Comparison of ENCODE assay signal across 8 cellular contexts in genomic region chr16:30922960-30923535, GRCh38. TPM values are rescaled to one million over a fixed set of nuclear protein-coding genes. Genes with fewer than 3 reads are reported as not detected.
DNase-seq lines count a peak whose midpoint lies in the region; ATAC-seq, FAIRE-seq and TF ChIP-seq lines count a peak whose summit lies in the region.

No MANE protein-coding gene starts in this region.

- ATAC-seq in HG02852 (IDR thresholded peaks at IDR 0.05; ENCODE audit: unreplicated experiment) (peak; percentile 61), Right ventricle myocardium superior (ENCODE audit: poor library complexity) (peak; percentile 83), thoracic aorta (ENCODE audit: insufficient number of reproducible peaks, low FRiP score, low read depth) (peak; percentile 75)
- ATAC-seq in activated naive CD8-positive, alpha-beta T cell treated with anti-CD3 and anti-CD28 coated beads, Interleukin-2, amount 50 U/mL, for 24 hours: peak; percentile 79

- no peaks in the 10 kb centered on the region for H3K36me3 ChIP-seq in thoracic aorta

- peak overlapping the region; percentile 99 for H3K27ac Mint-ChIP-seq in activated naive CD8-positive, alpha-beta T cell treated with anti-CD3 and anti-CD28 coated beads, Interleukin-2, amount 50 U/mL, for 24 hours
- H3K27ac Mint-ChIP-seq in osteocyte (ENCODE audit: unreplicated experiment): peak overlapping the region; percentile 100

- no peaks in the 10 kb centered on the region for H3K27me3 ChIP-seq in thoracic aorta (replicated peaks; ENCODE audit: insufficient read depth)

- FAIRE-seq in GM12891 (lab: Jason Lieb, UNC): no peak

- intact Hi-C loops in Right ventricle myocardium superior (cut with DNase I): loop anchor here (10.0 kb wide), 1 partner anchor 1118 kb away; the partner anchor contains the start of gene MAZ

- TF ChIP-seq CTCF in osteocyte (IDR thresholded peaks at IDR 0.05): no peak
- TF ChIP-seq CTCF in thoracic aorta (IDR thresholded peaks at IDR 0.05): no peak

- H3K4me3 Mint-ChIP-seq in activated naive CD8-positive, alpha-beta T cell treated with anti-CD3 and anti-CD28 coated beads, Interleukin-2, amount 50 U/mL, for 24 hours: peak overlapping the region; percentile 97
- H3K4me3 Mint-ChIP-seq in osteocyte (ENCODE audit: unreplicated experiment): peak overlapping the region; percentile 100

- peak; percentile 93 for DNase-seq in GM12891 (ENCODE audit: insufficient read length, low spot score)
- peak; percentile 99 for DNase-seq in NCI-H1436 (lab: John Stamatoyannopoulos, UW)
- DNase-seq in SW 1271 (lab: John Stamatoyannopoulos, UW): peak; percentile 97 to 98
- DNase-seq in activated naive CD8-positive, alpha-beta T cell treated with anti-CD3 and anti-CD28 coated beads, Interleukin-2, amount 50 U/mL, for 24 hours: peak; percentile 97
- peak; percentile 100 for DNase-seq in Right ventricle myocardium superior
- DNase-seq in osteocyte (ENCODE audit: extremely low spot score, unreplicated experiment): peak; percentile 99
- DNase-seq in thoracic aorta (ENCODE audit: low spot score): peak; percentile 100

- H3K9me3 Mint-ChIP-seq in activated naive CD8-positive, alpha-beta T cell treated with anti-CD3 and anti-CD28 coated beads, Interleukin-2, amount 50 U/mL, for 24 hours: no peaks in the 10 kb centered on the region
- H3K9me3 Mint-ChIP-seq in osteocyte (ENCODE audit: unreplicated experiment): no peaks in the 10 kb centered on the region

- peaks cover 5 to 30% of the 10 kb centered on the region in 2 donors for H3K4me1 ChIP-seq in thoracic aorta (ENCODE audit: control insufficient read depth in 1 of 2, low read depth in 2 of 2)

- H3K27me3 Mint-ChIP-seq in activated naive CD8-positive, alpha-beta T cell treated with anti-CD3 and anti-CD28 coated beads, Interleukin-2, amount 50 U/mL, for 24 hours: no peaks in the 10 kb centered on the region
- H3K27me3 Mint-ChIP-seq in osteocyte (ENCODE audit: unreplicated experiment): no peaks in the 10 kb centered on the region

- peak overlapping the region; percentile 70 for H3K4me3 ChIP-seq in thoracic aorta

- TF ChIP-seq POLR2A in GM12891 (IDR thresholded peaks at IDR 0.05; ENCODE audit: low read depth, low read length): peak; percentile 35; the same call in 1 of the 2 replicates

- H3K9me3 ChIP-seq in thoracic aorta: no peaks in the 10 kb centered on the region

- H3K27ac ChIP-seq in thoracic aorta: peak overlapping the region; percentile 84 to 96

- peaks cover 13% of the 10 kb centered on the region for H3K4me1 Mint-ChIP-seq in activated naive CD8-positive, alpha-beta T cell treated with anti-CD3 and anti-CD28 coated beads, Interleukin-2, amount 50 U/mL, for 24 hours
- peaks cover 12% of the 10 kb centered on the region for H3K4me1 Mint-ChIP-seq in osteocyte (ENCODE audit: unreplicated experiment)

- peaks cover 2% of the 10 kb centered on the region for H3K36me3 Mint-ChIP-seq in activated naive CD8-positive, alpha-beta T cell treated with anti-CD3 and anti-CD28 coated beads, Interleukin-2, amount 50 U/mL, for 24 hours (ENCODE audit: low read depth)
- H3K36me3 Mint-ChIP-seq in osteocyte (ENCODE audit: unreplicated experiment): peaks cover 4% of the 10 kb centered on the region

TF ChIP-seq in GM12891, 5 proteins besides CTCF, POLR2A, EP300 and RAD21:
- TF ChIP-seq PAX5 (IDR thresholded peaks at IDR 0.05; ENCODE audit: insufficient read depth, low read length, severe bottlenecking) (peak; percentile 35), TAF1 (IDR thresholded peaks at IDR 0.05; ENCODE audit: low read depth, low read length) (peak; percentile 73), POU2F2 (IDR thresholded peaks at IDR 0.05; ENCODE audit: low read depth, low read length) (no peak)
TF ChIP-seq in GM12891: peak in this region for 2.

RNA-seq across cellular contexts. Expression of gene FBXL19, which starts 0.3 kb away (rescaled TPM):
- polyA plus RNA-seq in GM12891 (2012; ENCODE audit: low read depth, missing spikeins): 13.1 TPM
- total RNA-seq in Right ventricle myocardium superior: 4.7 TPM
- total RNA-seq in osteocyte: 23.1 and 24.3 TPM in 2 replicates
- 10 to 100 TPM; 14.5 to 18.7 TPM for total RNA-seq in thoracic aorta

RNA-seq across cellular contexts. Expression of gene ORAI3, which starts 25.8 kb away (rescaled TPM):
- 18.0 TPM for polyA plus RNA-seq in GM12891 (2012; ENCODE audit: low read depth, missing spikeins)
- total RNA-seq in Right ventricle myocardium superior (9.5 TPM), osteocyte (25.2 and 30.0 TPM in 2 replicates), thoracic aorta (10 to 100 TPM; 19.0 to 35.7 TPM)

RNA-seq across cellular contexts. Expression of gene CTF1, which starts 26.6 kb away (rescaled TPM):
- polyA plus RNA-seq in GM12891 (2012; ENCODE audit: low read depth, missing spikeins): 0.15 TPM
- total RNA-seq in Right ventricle myocardium superior: 6.5 TPM
- 5.1 and 6.0 TPM in 2 replicates for total RNA-seq in osteocyte
- 1 to 10 TPM; 3.8 TPM for total RNA-seq in thoracic aorta

RNA-seq across cellular contexts. Expression of gene BCL7C, which starts 29.2 kb away (rescaled TPM):
- 12.7 TPM for polyA plus RNA-seq in GM12891 (2012; ENCODE audit: low read depth, missing spikeins)
- 28.8 TPM for total RNA-seq in Right ventricle myocardium superior
- 37.6 and 38.1 TPM in 2 replicates for total RNA-seq in osteocyte
- total RNA-seq in thoracic aorta: 10 to 100 TPM; 35.6 to 55.2 TPM

RNA-seq across cellular contexts. Expression of gene SETD1A, which starts 34.5 kb away (rescaled TPM):
- polyA plus RNA-seq in GM12891 (2012; ENCODE audit: low read depth, missing spikeins): 10.9 TPM
- 6.9 TPM for total RNA-seq in Right ventricle myocardium superior
- total RNA-seq in osteocyte: 20.1 and 22.6 TPM in 2 replicates
- total RNA-seq in thoracic aorta: 10 to 100 TPM in 1 of 2 donors, 1 to 10 TPM in 1; 7.4 to 14.6 TPM

Comparison
In these comparisons a context has a peak if more than half of its experiments do, and no peak if none do; other contexts are left out.
1. Peak in every context shown above with its lines: DNase-seq, ATAC-seq, H3K4me3 ChIP-seq and H3K27ac ChIP-seq.